In the genomic region with DNA sequence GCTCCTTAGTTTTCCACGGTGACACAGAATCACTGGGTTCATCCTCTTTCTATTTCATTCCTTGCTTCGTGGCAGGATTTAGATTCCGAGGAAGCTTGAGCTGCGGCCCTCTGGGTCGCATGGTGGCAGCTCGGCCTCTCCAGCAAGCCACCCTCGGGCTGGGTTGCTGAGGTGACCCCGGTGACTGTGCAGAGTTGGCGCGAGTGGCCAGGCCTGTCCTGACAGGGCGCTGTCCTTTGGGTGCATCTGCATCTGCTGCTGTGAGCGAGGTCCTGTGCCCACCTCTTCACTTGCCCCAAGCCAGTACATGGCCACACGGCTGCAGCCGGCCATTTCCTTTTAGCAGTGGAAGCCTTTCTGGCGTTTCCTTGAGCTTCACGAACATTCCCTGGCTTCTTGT, we compare ENCODE assay signal across 23 cellular contexts.
"Had no signal": no experiment of that assay in that cellular context is flagged by ENCODE, and none has a peak within 500 bp of the region (broad histone marks: within the 10 kb centered on the region; RNA-seq: fewer than 3 reads in every experiment).

No MANE protein-coding gene starts in this region.

- H3K4me3 ChIP-seq: colonic mucosa, coronary artery, dorsolateral prefrontal cortex, esophagus muscularis mucosa, esophagus squamous epithelium, gastrocnemius medialis, gastroesophageal sphincter, heart left ventricle, heart right ventricle had no signal

- H3K4me1 ChIP-seq: colonic mucosa, esophagus muscularis mucosa, esophagus squamous epithelium, foreskin keratinocyte, gastrocnemius medialis, gastroesophageal sphincter, heart left ventricle, heart right ventricle had no signal

- H3K9me3 ChIP-seq: colonic mucosa, esophagus muscularis mucosa, esophagus squamous epithelium, gastrocnemius medialis had no signal

- DNase-seq: colonic mucosa; cortex of kidney; dermis blood vessel endothelial cell; dorsolateral prefrontal cortex; effector CD4-positive, alpha-beta T cell; effector CD8-positive, alpha-beta T cell; effector memory CD4-positive, alpha-beta T cell; effector memory CD8-positive, alpha-beta T cell; endodermal cell; erythroblast; esophagus squamous epithelium; foreskin fibroblast; foreskin keratinocyte; foreskin melanocyte; gastrocnemius medialis; glutamatergic neuron; head of caudate nucleus; heart left ventricle; heart right ventricle had no signal

- ATAC-seq: effector memory CD8-positive, alpha-beta T cell; foreskin keratinocyte; gastrocnemius medialis; gastroesophageal sphincter had no signal

- H3K27me3 ChIP-seq: colonic mucosa, dorsolateral prefrontal cortex, esophagus muscularis mucosa, esophagus squamous epithelium, foreskin keratinocyte, gastrocnemius medialis, gastroesophageal sphincter, heart left ventricle, heart right ventricle had no signal

- H3K36me3 ChIP-seq: colonic mucosa, gastrocnemius medialis had no signal

- H3K27ac ChIP-seq: colonic mucosa, coronary artery, epithelial cell of prostate, esophagus muscularis mucosa, esophagus squamous epithelium, foreskin keratinocyte, gastrocnemius medialis, gastroesophageal sphincter, heart left ventricle, heart right ventricle had no signal
